Comparison of ENCODE assay signal across 8 cellular contexts in the genomic region with DNA sequence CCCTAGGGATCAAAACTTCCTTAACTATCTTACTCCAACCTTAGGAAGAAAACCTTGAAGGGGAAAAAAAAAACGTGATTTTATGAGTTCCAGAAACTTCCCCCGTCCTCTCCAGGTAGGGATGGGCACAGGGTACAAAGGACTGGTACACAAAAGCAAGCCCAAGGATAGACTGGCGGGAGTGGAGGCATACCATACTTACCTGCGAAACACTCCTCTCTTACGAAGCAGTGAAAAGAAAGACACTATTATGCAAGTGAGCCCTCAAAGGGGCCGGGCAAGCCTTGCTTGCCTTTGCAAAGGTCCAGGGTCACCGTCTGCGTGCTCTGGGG. TPM values are rescaled to one million over a fixed set of nuclear protein-coding genes. Genes with fewer than 3 reads are reported as not detected.
A peak's percentile ranks its signal among the peaks of the same experiment; 100 is the strongest.
DNase-seq lines count a peak whose midpoint lies in the region; ATAC-seq and TF ChIP-seq lines count a peak whose summit lies in the region.

No MANE protein-coding gene starts in this region.

- peak overlapping the region; percentile 82 for H3K56ac ChIP-seq in mesendoderm (ENCODE audit: low read length)

- peak overlapping the region; percentile 97 for H3K18ac ChIP-seq in mesendoderm (ENCODE audit: low read length)

- no peak overlapping the region for H2AK5ac ChIP-seq in mesendoderm (ENCODE audit: low read length)

- no peaks in the 10 kb centered on the region for H3K36me3 Mint-ChIP-seq in activated T-cell treated with anti-CD3 and anti-CD28 coated beads, Interleukin-2, amount 50 U/mL, for 4 hours (ENCODE audit: insufficient read depth)

- H3K9me3 Mint-ChIP-seq in activated T-cell treated with anti-CD3 and anti-CD28 coated beads, Interleukin-2, amount 50 U/mL, for 4 hours = no peaks in the 10 kb centered on the region

- no peak overlapping the region for H2BK120ac ChIP-seq in mesendoderm (ENCODE audit: low read depth, low read length)

- H3K27me3 ChIP-seq in mesendoderm (ENCODE audit: insufficient read depth, low read length, poor library complexity) = no peaks in the 10 kb centered on the region

- no peak overlapping the region for H2BK15ac ChIP-seq in mesendoderm (replicated peaks; ENCODE audit: low read depth)

- no peak overlapping the region for H2BK5ac ChIP-seq in mesendoderm (ENCODE audit: low read length)

- no peak overlapping the region for H4K8ac ChIP-seq in mesendoderm (ENCODE audit: low read depth, low read length)

- H3K79me1 ChIP-seq in mesendoderm (ENCODE audit: low read length) = no peaks in the 10 kb centered on the region

- peak overlapping the region; percentile 37 for H3K4ac ChIP-seq in mesendoderm (ENCODE audit: low read depth, low read length)

- intact Hi-C loops in posterior cingulate gyrus (cut with DNase I) = no loop called here

- H3K27ac ChIP-seq in coronary artery (peak overlapping the region; percentile 45 to 61), mesendoderm (ENCODE audit: low read depth, low read length) (peak overlapping the region; percentile 49), urinary bladder (ENCODE audit: low read depth) (no peak overlapping the region)

- no peak for DNase-seq in activated T-cell treated with anti-CD3 and anti-CD28 coated beads, Interleukin-2, amount 50 U/mL, for 4 hours
- no peak for DNase-seq in activated T-cell treated with anti-CD3 and anti-CD28 coated beads, Interleukin-2, amount 50 U/mL, for 1 hour
- DNase-seq in coronary artery (ENCODE audit: low spot score) = no peak
- no peak for DNase-seq in mesendoderm
- no peak for DNase-seq in posterior cingulate gyrus

- H3K9ac ChIP-seq in mesendoderm (ENCODE audit: low read length) = peak overlapping the region; percentile 79

- H3K4me1 Mint-ChIP-seq in activated T-cell treated with anti-CD3 and anti-CD28 coated beads, Interleukin-2, amount 50 U/mL, for 4 hours (ENCODE audit: low read depth) = peaks cover 7% of the 10 kb centered on the region

- no peak for ATAC-seq in activated T-cell treated with anti-CD3 and anti-CD28 coated beads, Interleukin-2, amount 50 U/mL, for 4 hours
- ATAC-seq in GM18498 (IDR thresholded peaks at IDR 0.05; ENCODE audit: unreplicated experiment) (no peak), HG03457 (IDR thresholded peaks at IDR 0.05; ENCODE audit: unreplicated experiment) (no peak)

- H3K4me3 ChIP-seq in coronary artery (peak overlapping the region; percentile 71), mesendoderm (ENCODE audit: low read length) (peak overlapping the region; percentile 72), urinary bladder (ENCODE audit: low read depth, low read length) (peak overlapping the region; percentile 58)

- H4K5ac ChIP-seq in mesendoderm (ENCODE audit: low read length) = no peak overlapping the region

- no peak overlapping the region for H3K23ac ChIP-seq in mesendoderm (ENCODE audit: low read length)

- H3K4me1 ChIP-seq in mesendoderm (ENCODE audit: control insufficient read depth, low read depth, low read length) = no peaks in the 10 kb centered on the region
- no peaks in the 10 kb centered on the region for H3K4me1 ChIP-seq in urinary bladder (ENCODE audit: insufficient read depth)

- H3K36me3 ChIP-seq in mesendoderm (ENCODE audit: control insufficient read depth, insufficient read depth, low read length) (no peaks in the 10 kb centered on the region), urinary bladder (ENCODE audit: insufficient read depth) (no peaks in the 10 kb centered on the region)

- no peak for TF ChIP-seq CTCF in coronary artery (IDR thresholded peaks at IDR 0.05)

- peak overlapping the region; percentile 48 for H3K4me2 ChIP-seq in mesendoderm (ENCODE audit: low read length)

- H3K4me3 Mint-ChIP-seq in activated T-cell treated with anti-CD3 and anti-CD28 coated beads, Interleukin-2, amount 50 U/mL, for 4 hours = peak overlapping the region; percentile 81

- WGBS in mesendoderm (ENCODE audit: extremely low coverage, insufficient coverage, low lambda C conversion rate) = no CpG with 5 or more reads among the region's 8 CpGs
- 16% methylated on average over 8 of the region's 8 CpGs for whole genome bisulfite sequencing in urinary bladder

- no peaks in the 10 kb centered on the region for H3K79me2 ChIP-seq in mesendoderm (ENCODE audit: control insufficient read depth, insufficient read depth, low read length)

- H3K27me3 Mint-ChIP-seq in activated T-cell treated with anti-CD3 and anti-CD28 coated beads, Interleukin-2, amount 50 U/mL, for 4 hours (ENCODE audit: low read depth) = peaks cover 6% of the 10 kb centered on the region

RNA-seq across cellular contexts. Expression of a gene that starts 0.7 kb away (rescaled TPM):
- 1 to 10 TPM; 1.7 to 2.2 (median 2.0) TPM for total RNA-seq in activated T-cell treated with anti-CD3 and anti-CD28 coated beads, Interleukin-2, amount 50 U/mL, for 4 hours
- polyA plus RNA-seq in mesendoderm (2013, experiment 1 of 2) = 54.6 TPM
- 53.8 TPM for polyA plus RNA-seq in mesendoderm (2013, experiment 2 of 2)
- total RNA-seq in urinary bladder = 76.8 TPM
- 22.6 TPM for polyA plus RNA-seq in urinary bladder

RNA-seq across cellular contexts. Expression of a gene that starts 8.0 kb away (rescaled TPM):
- total RNA-seq in activated T-cell treated with anti-CD3 and anti-CD28 coated beads, Interleukin-2, amount 50 U/mL, for 4 hours = not detected
- polyA plus RNA-seq in mesendoderm (2013, experiment 1 of 2) = 0.10 TPM
- polyA plus RNA-seq in mesendoderm (2013, experiment 2 of 2) = 0.03 TPM
- 27.1 TPM for total RNA-seq in urinary bladder
- polyA plus RNA-seq in urinary bladder = 26.4 TPM

RNA-seq across cellular contexts. Expression of a gene that starts 51.2 kb away (rescaled TPM):
- total RNA-seq in activated T-cell treated with anti-CD3 and anti-CD28 coated beads, Interleukin-2, amount 50 U/mL, for 4 hours = not detected
- 13.8 TPM for polyA plus RNA-seq in mesendoderm (2013, experiment 1 of 2)
- 13.8 TPM for polyA plus RNA-seq in mesendoderm (2013, experiment 2 of 2)
- 4.3 TPM for total RNA-seq in urinary bladder
- 0.23 TPM for polyA plus RNA-seq in urinary bladder

Comparison
In these comparisons a context has a peak if more than half of its experiments do, and no peak if none do; other contexts are left out.
1. RNA of a gene that starts 0.7 kb away (total RNA-seq): 76.8 TPM in urinary bladder (single experiment); 1.7 to 2.2 TPM in activated T-cell treated with anti-CD3 and anti-CD28 coated beads, Interleukin-2, amount 50 U/mL, for 4 hours; every median in the first group is over 10 times any median in the second.
2. RNA of a gene that starts 8.0 kb away (total RNA-seq): 27.1 TPM in urinary bladder (single experiment); not detected in activated T-cell treated with anti-CD3 and anti-CD28 coated beads, Interleukin-2, amount 50 U/mL, for 4 hours; every median in the first group is over 10 times any median in the second.
3. Peak in every context shown above with its lines, with median percentiles within 50 percentile points of each other: H3K4me3 ChIP-seq.